Comparison of ENCODE assay signal across 8 cellular contexts in genomic region chr16:57628008-57628781, GRCh38. TPM values are rescaled to one million over a fixed set of nuclear protein-coding genes. Genes with fewer than 3 reads are reported as not detected.
A peak's percentile ranks its signal among the peaks of the same experiment; 100 is the strongest.
DNase-seq lines count a peak whose midpoint lies in the region; ATAC-seq and TF ChIP-seq lines count a peak whose summit lies in the region.

ADGRG1 (plus strand) TSS chr16:57628630; CDS start chr16:57650288, 21,658 bp downstream.

- peak; percentile 60 for DNase-seq in DMS 273 treated with DMSO at 0.1 percent for 48 hours (lab: John Stamatoyannopoulos, UW)
- DNase-seq in LoVo (ENCODE audit: low spot score) = peak; percentile 45
- peak; percentile 78 for DNase-seq in activated CD8-positive, alpha-beta memory T cell treated with anti-CD3 and anti-CD28 coated beads, Interleukin-2, amount 50 U/mL, for 48 hours
- peak; percentile 74 to 88 for DNase-seq in erythroblast (lab: John Stamatoyannopoulos, UW)
- DNase-seq in stimulated activated CD8-positive, alpha-beta memory T cell treated with anti-CD3 and anti-CD28 coated beads, Interleukin-4, amount 100 ng/mL, for 48 hours = peak; percentile 74
- no peak for DNase-seq in NCI-H1105 (lab: John Stamatoyannopoulos, UW)

- H3K4me3 ChIP-seq in mononuclear cell (ENCODE audit: low read length) = no peak within 1 kb of the TSS

- peaks cover 16% of the 10 kb centered on the region for H3K27me3 ChIP-seq in mononuclear cell (ENCODE audit: insufficient read depth, low read length)

- H3K9me3 ChIP-seq in mononuclear cell (ENCODE audit: low read depth, low read length) = no peaks in the 10 kb centered on the region

- peak; percentile 79 for TF ChIP-seq POLR2A in erythroblast (IDR thresholded peaks at IDR 0.05; ENCODE audit: low read length)

- no peak for ATAC-seq in HG03196 (IDR thresholded peaks at IDR 0.05; ENCODE audit: unreplicated experiment)

- H3K4me1 ChIP-seq in mononuclear cell (ENCODE audit: insufficient read depth, low read length) = no peaks in the 10 kb centered on the region

RNA-seq across cellular contexts. Expression of gene ADGRG1, which starts in this region (rescaled TPM):
- 12.2 TPM for total RNA-seq in mononuclear cell
